2 cellular contexts compared by ENCODE assay signal in the genomic region with DNA sequence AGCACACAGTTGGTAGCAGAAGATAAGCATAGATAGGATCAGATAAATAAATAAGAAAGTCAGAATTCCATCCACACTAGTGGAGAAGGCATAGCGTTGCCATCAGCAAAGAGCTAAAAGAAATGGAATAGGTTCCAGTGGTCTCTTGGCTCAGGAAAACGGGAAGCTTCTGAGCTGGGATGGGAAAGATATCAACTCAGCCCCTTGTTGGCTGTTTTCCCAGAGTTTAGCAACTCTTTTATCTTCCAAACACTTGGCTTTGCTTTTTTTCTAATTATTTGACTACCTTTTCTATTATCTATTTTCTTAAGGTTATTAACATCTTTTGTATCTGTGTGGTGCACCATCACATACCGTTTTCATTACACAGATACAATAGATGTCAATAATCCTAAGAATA.
TF ChIP-seq lines count a peak whose summit lies in the region.

No MANE protein-coding gene starts in this region.

TF ChIP-seq in A549, 52 proteins besides CTCF, POLR2A, EP300 and RAD21:
- TF ChIP-seq, protein P1, sequence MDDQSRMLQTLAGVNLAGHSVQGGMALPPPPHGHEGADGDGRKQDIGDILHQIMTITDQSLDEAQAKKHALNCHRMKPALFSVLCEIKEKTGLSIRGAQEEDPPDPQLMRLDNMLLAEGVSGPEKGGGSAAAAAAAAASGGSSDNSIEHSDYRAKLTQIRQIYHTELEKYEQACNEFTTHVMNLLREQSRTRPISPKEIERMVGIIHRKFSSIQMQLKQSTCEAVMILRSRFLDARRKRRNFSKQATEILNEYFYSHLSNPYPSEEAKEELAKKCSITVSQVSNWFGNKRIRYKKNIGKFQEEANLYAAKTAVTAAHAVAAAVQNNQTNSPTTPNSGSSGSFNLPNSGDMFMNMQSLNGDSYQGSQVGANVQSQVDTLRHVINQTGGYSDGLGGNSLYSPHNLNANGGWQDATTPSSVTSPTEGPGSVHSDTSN (IDR thresholded peaks at IDR 0.05), result no peak
- TF ChIP-seq KDM5A (IDR thresholded peaks at IDR 0.05), result no peak
- TF ChIP-seq JUNB (IDR thresholded peaks at IDR 0.05), result no peak
- no peak for TF ChIP-seq FOXS1 (CRISPR knock-in tag; IDR thresholded peaks at IDR 0.05)
- TF ChIP-seq MAFK (IDR thresholded peaks at IDR 0.05; ENCODE audit: partially characterized antibody), result no peak
- TF ChIP-seq FOSB (CRISPR knock-in tag; IDR thresholded peaks at IDR 0.05), result no peak
- no peak for TF ChIP-seq HOXA7 (CRISPR knock-in tag; IDR thresholded peaks at IDR 0.05)
- no peak for TF ChIP-seq HOXB13 (CRISPR knock-in tag; IDR thresholded peaks at IDR 0.05; ENCODE audit: low read depth)
- TF ChIP-seq SREBF2 (IDR thresholded peaks at IDR 0.05), result no peak
- TF ChIP-seq BHLHE40 (IDR thresholded peaks at IDR 0.05; ENCODE audit: low read depth, low read length), result no peak
- no peak for TF ChIP-seq RNF2 (IDR thresholded peaks at IDR 0.05; ENCODE audit: borderline replicate concordance, low read depth)
- TF ChIP-seq HEYL (CRISPR knock-in tag; IDR thresholded peaks at IDR 0.05), result no peak
- no peak for TF ChIP-seq CBX2 (IDR thresholded peaks at IDR 0.05; ENCODE audit: borderline replicate concordance, low read depth)
- TF ChIP-seq JUN (IDR thresholded peaks at IDR 0.05), result no peak
- TF ChIP-seq HOXB5 (CRISPR knock-in tag; IDR thresholded peaks at IDR 0.05), result no peak
- TF ChIP-seq NFE2L2 (conservative IDR thresholded peaks at IDR 0.05; ENCODE audit: low read length), result no peak
- no peak for TF ChIP-seq NPAS2 (CRISPR knock-in tag; IDR thresholded peaks at IDR 0.05; ENCODE audit: borderline replicate concordance)
- TF ChIP-seq ESRRA (IDR thresholded peaks at IDR 0.05; ENCODE audit: borderline replicate concordance, low read length), result no peak

TF ChIP-seq in IMR-90, 13 proteins besides CTCF, POLR2A, EP300 and RAD21:
- no peak for TF ChIP-seq BHLHE40 (IDR thresholded peaks at IDR 0.05; ENCODE audit: low read depth, low read length)
